Comparison of ENCODE assay signal across 36 cellular contexts in the genomic region with DNA sequence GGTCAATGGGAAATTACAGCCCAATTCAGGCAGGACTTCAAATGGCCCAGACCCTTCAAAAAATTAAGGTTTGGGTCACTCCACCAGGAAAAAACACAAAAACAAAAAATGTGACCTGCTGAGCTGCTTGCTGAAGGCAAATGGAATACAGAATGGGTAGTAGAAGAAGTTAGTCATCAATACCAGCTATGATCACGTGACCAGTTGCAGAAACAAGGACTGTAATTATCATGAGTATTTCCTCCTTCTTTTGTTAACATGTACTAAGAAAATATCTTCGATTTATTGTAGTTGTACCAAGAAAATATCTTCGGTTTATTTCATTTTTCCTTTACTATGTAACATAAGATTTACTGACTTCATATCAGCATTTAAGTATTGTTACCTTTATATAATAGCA.
DNase-seq lines count a peak whose midpoint lies in the region; ATAC-seq, FAIRE-seq and TF ChIP-seq lines count a peak whose summit lies in the region.
"Had no signal": no experiment of that assay in that cellular context is flagged by ENCODE, and none has a peak within 500 bp of the region (broad histone marks: within the 10 kb centered on the region; RNA-seq: fewer than 3 reads in every experiment).

No MANE protein-coding gene starts in this region.

- H3K9me3 ChIP-seq in HepG2 (ENCODE audit: low read length) (peaks cover 90% of the 10 kb centered on the region), right lobe of liver (no peaks in the 10 kb centered on the region), A549 (no peaks in the 10 kb centered on the region; the same call in 2 of the 3 replicates), GM12878 (replicated peaks; ENCODE audit: control insufficient read depth, insufficient read depth, low read length) (no peaks in the 10 kb centered on the region), K562 (replicated peaks; ENCODE audit: control insufficient read depth, insufficient read depth, low read depth, low read length) (no peaks in the 10 kb centered on the region), upper lobe of right lung (no peaks in the 10 kb centered on the region)
- H3K9me3 ChIP-seq: BE2C, BLaER1, Caco-2 had no signal

- TF ChIP-seq EP300 in HepG2 (IDR thresholded peaks at IDR 0.05; ENCODE audit: low read depth in 2 of 2, low read length in 2 of 2) = no peak
- no peak for TF ChIP-seq EP300 in HepG2 (CRISPR knock-in tag; IDR thresholded peaks at IDR 0.05; ENCODE audit: borderline replicate concordance)
- TF ChIP-seq EP300 in A549 (IDR thresholded peaks at IDR 0.05) = no peak
- no peak for TF ChIP-seq EP300 in GM12878 (IDR thresholded peaks at IDR 0.05; ENCODE audit: borderline replicate concordance in 1 of 2, control insufficient read depth in 1 of 2, low read depth in 2 of 2, low read length in 2 of 2)
- no peak for TF ChIP-seq EP300 in K562 (IDR thresholded peaks at IDR 0.05; ENCODE audit: low read length)

- H3K27me3 ChIP-seq in HepG2 (ENCODE audit: control insufficient read depth in 1 of 2, insufficient read depth in 2 of 2, low read length in 2 of 2) (no peaks in the 10 kb centered on the region), right lobe of liver (no peaks in the 10 kb centered on the region), GM12878 (replicated peaks in 1 of 2; ENCODE audit: control insufficient read depth in 2 of 2, insufficient read depth in 2 of 2, low read length in 1 of 2) (no peaks in the 10 kb centered on the region), K562 (ENCODE audit: control insufficient read depth in 2 of 2, insufficient read depth in 2 of 2, low read length in 2 of 2) (no peaks in the 10 kb centered on the region), mesendoderm (ENCODE audit: insufficient read depth, low read length, poor library complexity) (no peaks in the 10 kb centered on the region), upper lobe of right lung (no peaks in the 10 kb centered on the region)
- H3K27me3 ChIP-seq: BE2C; BLaER1; BLaER1 treated with 17β-estradiol and CSF1 and Interleukin-3, amounts not matched to agents 10 nM and 100 nM had no signal

- in situ Hi-C loops in HepG2 (cut with HindIII; ENCODE audit: extremely low pct_ligation_motif_present, low pct_unique_long_range_greater_than_20kb) (no loop called here), GM12878 (cut with MboI) (no loop called here), K562 (cut with MboI) (no loop called here)

- SMC1A ChIA-PET in GM12878 (lab: Charles Lee; ENCODE audit: uncharacterized antibody, unreplicated experiment) = no interaction called here

- no peak overlapping the region for H3K27ac Mint-ChIP-seq in naive thymus-derived CD8-positive, alpha-beta T cell
- H3K27ac Mint-ChIP-seq: B cell; CD14-positive monocyte; CD4-positive, alpha-beta memory T cell; CD4-positive, alpha-beta T cell; CD4-positive, CD25-positive, alpha-beta regulatory T cell; CD8-positive, alpha-beta memory T cell; CD8-positive, alpha-beta T cell had no signal

- FAIRE-seq in HepG2 (lab: Jason Lieb, UNC) (no peak), A549 (lab: Jason Lieb, UNC) (no peak), GM12878 (lab: Jason Lieb, UNC) (no peak), K562 (lab: Jason Lieb, UNC) (no peak)
- FAIRE-seq: A204.1, D721Med had no signal

- no peaks in the 10 kb centered on the region for H3K27me3 Mint-ChIP-seq in naive thymus-derived CD8-positive, alpha-beta T cell
- H3K27me3 Mint-ChIP-seq: B cell; CD4-positive, alpha-beta memory T cell; CD4-positive, alpha-beta T cell; CD4-positive, CD25-positive, alpha-beta regulatory T cell; CD8-positive, alpha-beta memory T cell had no signal

- ATAC-seq in HepG2 (no peak), right lobe of liver (no peak), A549 (no peak), GM12878 (no peak), K562 (no peak), upper lobe of right lung (no peak)
- ATAC-seq in naive thymus-derived CD8-positive, alpha-beta T cell = no peak
- ATAC-seq: CD8-positive, alpha-beta T cell had no signal

- under 1% methylated on average over 3 of the region's 3 CpGs for WGBS in HepG2 (ENCODE audit: low lambda C conversion rate)
- WGBS in right lobe of liver (ENCODE audit: insufficient coverage, low coverage, low lambda C conversion rate, missing lambda C conversion rate) = 24% methylated on average over 3 of the region's 3 CpGs
- 0% methylated on average over 3 of the region's 3 CpGs for WGBS in A549 (ENCODE audit: missing lambda C conversion rate)
- 13% methylated on average over 3 of the region's 3 CpGs for WGBS in GM12878 (ENCODE audit: insufficient coverage, insufficient replicate concordance, low lambda C conversion rate, missing lambda C conversion rate)
- 4% methylated on average over 3 of the region's 3 CpGs for WGBS in K562 (ENCODE audit: insufficient coverage, low coverage, missing lambda C conversion rate)
- no CpG with 5 or more reads among the region's 3 CpGs for WGBS in mesendoderm (ENCODE audit: extremely low coverage, insufficient coverage, low lambda C conversion rate)

- no peak overlapping the region for H3K4me3 Mint-ChIP-seq in naive thymus-derived CD8-positive, alpha-beta T cell
- H3K4me3 Mint-ChIP-seq: B cell; CD14-positive monocyte; CD4-positive, alpha-beta memory T cell; CD4-positive, alpha-beta T cell; CD4-positive, CD25-positive, alpha-beta regulatory T cell; CD8-positive, alpha-beta memory T cell; CD8-positive, alpha-beta T cell had no signal

- no peak overlapping the region for H3K23ac ChIP-seq in mesendoderm (ENCODE audit: low read length)

- no peak overlapping the region for H2BK120ac ChIP-seq in mesendoderm (ENCODE audit: low read depth, low read length)

- BruUV-seq in HepG2 (replicated peaks; lab: Mats Ljungman, UMichigan) (no TSS peak), GM12878 (replicated peaks; lab: Mats Ljungman, UMichigan) (no TSS peak), K562 (replicated peaks; lab: Mats Ljungman, UMichigan) (no TSS peak)

- peaks cover 4 to 36% (median 11%) of the 10 kb centered on the region in 9 donors for H3K9me3 Mint-ChIP-seq in naive thymus-derived CD8-positive, alpha-beta T cell

- H3K36me3 ChIP-seq in HepG2 (replicated peaks in 1 of 2; ENCODE audit: control insufficient read depth in 1 of 2, insufficient read depth in 2 of 2, low read length in 2 of 2) (no peaks in the 10 kb centered on the region), right lobe of liver (no peaks in the 10 kb centered on the region), GM12878 (ENCODE audit: control insufficient read depth in 2 of 2, insufficient read depth in 2 of 2, low read length in 1 of 2) (no peaks in the 10 kb centered on the region), K562 (ENCODE audit: control insufficient read depth, insufficient read depth, low read length) (no peaks in the 10 kb centered on the region), mesendoderm (ENCODE audit: control insufficient read depth, insufficient read depth, low read length) (no peaks in the 10 kb centered on the region), upper lobe of right lung (no peaks in the 10 kb centered on the region)
- H3K36me3 ChIP-seq: BE2C; BLaER1; BLaER1 treated with 17β-estradiol and CSF1 and Interleukin-3, amounts not matched to agents 10 nM and 100 nM had no signal

- RAD21 ChIA-PET in GM12878 (lab: Charles Lee; ENCODE audit: unreplicated experiment) = no interaction called here

- H2AFZ ChIP-seq in HepG2 (ENCODE audit: low read length) (no peak overlapping the region), GM12878 (ENCODE audit: control insufficient read depth, low read depth, low read length) (no peak overlapping the region), K562 (ENCODE audit: low read depth, low read length) (no peak overlapping the region)

- no peaks in the 10 kb centered on the region for H3K4me1 Mint-ChIP-seq in naive thymus-derived CD8-positive, alpha-beta T cell
- H3K4me1 Mint-ChIP-seq: B cell; CD14-positive monocyte; CD4-positive, alpha-beta memory T cell; CD4-positive, CD25-positive, alpha-beta regulatory T cell; CD8-positive, alpha-beta memory T cell had no signal

- H2BK5ac ChIP-seq in mesendoderm (ENCODE audit: low read length) = no peak overlapping the region

- no peak overlapping the region for H3K18ac ChIP-seq in mesendoderm (ENCODE audit: low read length)

- no peaks in the 10 kb centered on the region for H3K9me1 ChIP-seq in K562 (ENCODE audit: control insufficient read depth, insufficient read depth, low read length)

- H2BK15ac ChIP-seq in mesendoderm (replicated peaks; ENCODE audit: low read depth) = no peak overlapping the region

- TF ChIP-seq POLR2A in HepG2 (IDR thresholded peaks at IDR 0.05; ENCODE audit: insufficient read depth in 1 of 2, low read depth in 2 of 2, low read length in 2 of 2) (no peak), right lobe of liver (IDR thresholded peaks at IDR 0.05) (no peak), A549 (IDR thresholded peaks at IDR 0.05; ENCODE audit: low read length) (no peak), GM12878 (IDR thresholded peaks at IDR 0.05; ENCODE audit: low read depth, low read length) (no peak), K562 (conservative IDR thresholded peaks at IDR 0.05) (no peak)

- no peak for TF ChIP-seq RAD21 in HepG2 (CRISPR knock-in tag; IDR thresholded peaks at IDR 0.05)
- TF ChIP-seq RAD21 in A549 (conservative IDR thresholded peaks at IDR 0.05 in 1 of 2, IDR thresholded peaks at IDR 0.05 in 1 of 2) = no peak
- TF ChIP-seq RAD21 in GM12878 (IDR thresholded peaks at IDR 0.05; ENCODE audit: insufficient read depth, low read depth, low read length) = no peak
- no peak for TF ChIP-seq RAD21 in K562 (CRISPR knock-in tag; conservative IDR thresholded peaks at IDR 0.05 in 1 of 2, IDR thresholded peaks at IDR 0.05 in 1 of 2)

- CTCF ChIA-PET in HepG2 (lab: Yijun Ruan, JAX; ENCODE audit: low intra/inter-chr PET ratio, low total read pairs) = no interaction called here
- CTCF ChIA-PET in A549 (lab: Yijun Ruan, JAX) = no interaction called here
- CTCF ChIA-PET in GM12878 (lab: Yijun Ruan, JAX) = no interaction called here
- CTCF ChIA-PET in K562 (lab: Yijun Ruan, JAX; ENCODE audit: low intra/inter-chr PET ratio) = no interaction called here

- H4K20me1 ChIP-seq in HepG2 (ENCODE audit: insufficient read depth, low read length) = no peaks in the 10 kb centered on the region
- no peaks in the 10 kb centered on the region for H4K20me1 ChIP-seq in GM12878 (ENCODE audit: control insufficient read depth, insufficient read depth)
- no peaks in the 10 kb centered on the region for H4K20me1 ChIP-seq in K562 (replicated peaks; ENCODE audit: control insufficient read depth, insufficient read depth, low read length)
- H4K20me1 ChIP-seq: BLaER1; BLaER1 treated with 17β-estradiol and CSF1 and Interleukin-3, amounts not matched to agents 10 nM and 100 nM had no signal

- POLR2A ChIA-PET in HepG2 (lab: Yijun Ruan, JAX) = no interaction called here
- POLR2A ChIA-PET in A549 (lab: Yijun Ruan, JAX) = no interaction called here
- POLR2A ChIA-PET in GM12878 (lab: Charles Lee) = no interaction called here
- POLR2A ChIA-PET in K562 (lab: Yijun Ruan, JAX) = no interaction called here
- POLR2A ChIA-PET in naive thymus-derived CD8-positive, alpha-beta T cell (lab: Charles Lee) = no interaction called here

- H3K4ac ChIP-seq in mesendoderm (ENCODE audit: low read depth, low read length) = no peak overlapping the region

- H4K5ac ChIP-seq in mesendoderm (ENCODE audit: low read length) = no peak overlapping the region

- no peak overlapping the region for H3K4me3 ChIP-seq in HepG2 (replicated peaks in 1 of 3; ENCODE audit: insufficient read depth in 1 of 3, low read depth in 2 of 3, low read length in 3 of 3)
- H3K4me3 ChIP-seq in right lobe of liver = no peak overlapping the region
- no peak overlapping the region for H3K4me3 ChIP-seq in A549
- no peak overlapping the region for H3K4me3 ChIP-seq in GM12878
- H3K4me3 ChIP-seq in K562 = no peak overlapping the region
- H3K4me3 ChIP-seq in mesendoderm (ENCODE audit: low read length) = no peak overlapping the region
- H3K4me3 ChIP-seq in upper lobe of right lung = no peak overlapping the region
- H3K4me3 ChIP-seq: BLaER1; BLaER1 treated with 17β-estradiol and CSF1 and Interleukin-3, amounts not matched to agents 10 nM and 100 nM had no signal

- H3K79me2 ChIP-seq in HepG2 (ENCODE audit: insufficient read depth, low read length) (no peaks in the 10 kb centered on the region), GM12878 (ENCODE audit: control insufficient read depth, insufficient read depth, low read length) (no peaks in the 10 kb centered on the region), K562 (ENCODE audit: control insufficient read depth, insufficient read depth, low read length) (no peaks in the 10 kb centered on the region), mesendoderm (ENCODE audit: control insufficient read depth, insufficient read depth, low read length) (no peaks in the 10 kb centered on the region)

- H3K27ac ChIP-seq in HepG2 (ENCODE audit: extremely low read length, insufficient read depth, low read length) (no peak overlapping the region), right lobe of liver (no peak overlapping the region), A549 (no peak overlapping the region), GM12878 (ENCODE audit: control insufficient read depth, insufficient read depth) (no peak overlapping the region), K562 (ENCODE audit: extremely low read depth, low read depth, low read length) (no peak overlapping the region), mesendoderm (ENCODE audit: low read depth, low read length) (no peak overlapping the region), upper lobe of right lung (no peak overlapping the region)
- H3K27ac ChIP-seq: 22Rv1; BLaER1; BLaER1 treated with 17β-estradiol and CSF1 and Interleukin-3, amounts not matched to agents 10 nM and 100 nM; C4-2B had no signal

- H3K4me2 ChIP-seq in HepG2 (ENCODE audit: low read depth, low read length) = no peak overlapping the region
- no peak overlapping the region for H3K4me2 ChIP-seq in A549
- no peak overlapping the region for H3K4me2 ChIP-seq in GM12878 (ENCODE audit: control insufficient read depth, insufficient read depth)
- H3K4me2 ChIP-seq in K562 (ENCODE audit: insufficient read depth, low read length) = no peak overlapping the region
- H3K4me2 ChIP-seq in mesendoderm (ENCODE audit: low read length) = no peak overlapping the region
- H3K4me2 ChIP-seq: BLaER1; BLaER1 treated with 17β-estradiol and CSF1 and Interleukin-3, amounts not matched to agents 10 nM and 100 nM had no signal

- H3K79me1 ChIP-seq in mesendoderm (ENCODE audit: low read length) = no peaks in the 10 kb centered on the region

- H4K8ac ChIP-seq in mesendoderm (ENCODE audit: low read depth, low read length) = no peak overlapping the region

- H3K9ac ChIP-seq in HepG2 (ENCODE audit: insufficient read depth, low read depth, low read length) (no peak overlapping the region), GM12878 (ENCODE audit: control insufficient read depth, insufficient read depth, low read length) (no peak overlapping the region), K562 (ENCODE audit: insufficient read depth in 1 of 2, low read depth in 2 of 2, low read length in 2 of 2) (no peak overlapping the region), mesendoderm (ENCODE audit: low read length) (no peak overlapping the region)
- H3K9ac ChIP-seq: BLaER1; BLaER1 treated with 17β-estradiol and CSF1 and Interleukin-3, amounts not matched to agents 10 nM and 100 nM had no signal

- no peaks in the 10 kb centered on the region for H3K4me1 ChIP-seq in HepG2 (ENCODE audit: insufficient read depth, low read length)
- no peaks in the 10 kb centered on the region for H3K4me1 ChIP-seq in right lobe of liver
- H3K4me1 ChIP-seq in A549 = no peaks in the 10 kb centered on the region
- no peaks in the 10 kb centered on the region for H3K4me1 ChIP-seq in GM12878 (ENCODE audit: control insufficient read depth, insufficient read depth, low read length)
- H3K4me1 ChIP-seq in K562 (replicated peaks in 1 of 2; ENCODE audit: control insufficient read depth in 2 of 2, insufficient read depth in 2 of 2, low read length in 2 of 2) = no peaks in the 10 kb centered on the region
- no peaks in the 10 kb centered on the region for H3K4me1 ChIP-seq in mesendoderm (ENCODE audit: control insufficient read depth, low read depth, low read length)
- H3K4me1 ChIP-seq in upper lobe of right lung = no peaks in the 10 kb centered on the region
- H3K4me1 ChIP-seq: BE2C; BLaER1; BLaER1 treated with 17β-estradiol and CSF1 and Interleukin-3, amounts not matched to agents 10 nM and 100 nM; Caco-2 had no signal

- DNase-seq in HepG2 (ENCODE audit: low spot score) (no peak), right lobe of liver (no peak), A549 (ENCODE audit: low read depth in 1 of 2, low spot score in 1 of 2) (no peak), GM12878 (ENCODE audit: low read depth, low spot score) (no peak), K562 (ENCODE audit: extremely low read depth in 1 of 4, low spot score in 3 of 4) (no peak), mesendoderm (no peak), upper lobe of right lung (no peak)
- DNase-seq in naive thymus-derived CD8-positive, alpha-beta T cell = no peak
- DNase-seq: 8988T; ACHN; AML-193; BE2C; C1 segment of cervical spinal cord; Caco-2; Calu3; CD4-positive, alpha-beta memory T cell; CD4-positive, alpha-beta T cell; CD4-positive, CD25-positive, alpha-beta regulatory T cell; CD8-positive, alpha-beta memory T cell; CD8-positive, alpha-beta T cell; COR-L47; DMS 273 treated with DMSO at 0.1 percent for 48 hours; DMS153; DMS53; DMS79; DMS79 treated with DMSO at 0.1 percent for 48 hours; DND-41; EL had no signal

- TF ChIP-seq CTCF in HepG2 (CRISPR knock-in tag; IDR thresholded peaks at IDR 0.05) (no peak), right lobe of liver (IDR thresholded peaks at IDR 0.05) (no peak), A549 (IDR thresholded peaks at IDR 0.05) (no peak), GM12878 (IDR thresholded peaks at IDR 0.05 in 2 of 3, conservative IDR thresholded peaks at IDR 0.05 in 1 of 3; ENCODE audit: control insufficient read depth in 2 of 3, extremely low read depth in 1 of 3, insufficient read depth in 1 of 3, low read depth in 3 of 3, low read length in 3 of 3) (no peak), K562 (IDR thresholded peaks at IDR 0.05 in 2 of 3, conservative IDR thresholded peaks at IDR 0.05 in 1 of 3; ENCODE audit: insufficient read depth in 2 of 3, low read depth in 1 of 3, low read length in 3 of 3) (no peak), upper lobe of right lung (IDR thresholded peaks at IDR 0.05) (no peak)

- H2AK5ac ChIP-seq in mesendoderm (ENCODE audit: low read length) = no peak overlapping the region

- intact Hi-C loops in HepG2 (cut with micrococcal nuclease; ENCODE audit: unreplicated experiment) = no loop called here
- intact Hi-C loops in right lobe of liver (cut with DNase I) = no loop called here
- intact Hi-C loops in GM12878 (cut with micrococcal nuclease; ENCODE audit: unreplicated experiment) = no loop called here
- intact Hi-C loops in K562 (cut with micrococcal nuclease) = no loop called here
- intact Hi-C loops in upper lobe of right lung (cut with DNase I) = no loop called here

- H3K56ac ChIP-seq in mesendoderm (ENCODE audit: low read length) = no peak overlapping the region

- no peaks in the 10 kb centered on the region for H3K36me3 Mint-ChIP-seq in naive thymus-derived CD8-positive, alpha-beta T cell
- H3K36me3 Mint-ChIP-seq: CD14-positive monocyte; CD4-positive, alpha-beta memory T cell; CD4-positive, CD25-positive, alpha-beta regulatory T cell; CD8-positive, alpha-beta memory T cell; CD8-positive, alpha-beta T cell had no signal

Comparison
In these comparisons a context has a peak if more than half of its experiments do, and no peak if none do; other contexts are left out.
1. Of the 241 proteins assayed by ChIP-seq in both HepG2 and K562: peak only in HepG2: RAD51; only in K562: TFE3; in both: none; in neither: 238; mixed calls (peak in some experiments, not most) for 1.